Comparison of ENCODE assay signal across 11 cellular contexts in the genomic region with DNA sequence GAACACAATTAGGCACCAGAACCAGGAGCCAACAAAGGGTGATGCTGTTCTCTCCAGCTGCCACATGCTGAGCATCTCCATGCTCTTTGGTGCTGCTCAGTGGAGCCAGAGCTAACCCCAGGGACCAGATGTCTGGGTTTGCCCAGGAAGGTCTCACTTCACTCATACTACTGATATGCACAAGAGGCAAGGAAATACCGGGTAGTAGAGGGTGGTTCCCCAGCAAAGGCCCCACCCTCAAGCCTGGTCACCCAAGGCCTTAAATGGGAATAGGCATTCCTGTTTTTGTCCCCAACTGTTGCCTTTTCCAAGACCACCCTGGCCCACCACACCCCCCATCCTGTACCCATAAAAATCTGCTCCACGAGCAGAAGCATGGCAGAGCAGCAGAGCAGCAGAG.
DNase-seq lines count a peak whose midpoint lies in the region; ATAC-seq and TF ChIP-seq lines count a peak whose summit lies in the region.
"Had no signal": no experiment of that assay in that cellular context is flagged by ENCODE, and none has a peak within 500 bp of the region (broad histone marks: within the 10 kb centered on the region; RNA-seq: fewer than 3 reads in every experiment).

No MANE protein-coding gene starts in this region.

- no peak overlapping the region for H3K4me3 Mint-ChIP-seq in T-helper 2 cell treated with Interferon-gamma antibody and Interleukin-4, amounts not matched to agents 5 μg/mL and 100 μg/mL, for 36 hours

- H3K4me1 Mint-ChIP-seq in T-helper 2 cell treated with Interferon-gamma antibody and Interleukin-4, amounts not matched to agents 5 μg/mL and 100 μg/mL, for 36 hours (ENCODE audit: low read depth): peaks cover 61% of the 10 kb centered on the region

- peaks cover 45% of the 10 kb centered on the region for H3K36me3 Mint-ChIP-seq in T-helper 2 cell treated with Interferon-gamma antibody and Interleukin-4, amounts not matched to agents 5 μg/mL and 100 μg/mL, for 36 hours (ENCODE audit: low read depth)

- TF ChIP-seq CTCF in GM20000 (IDR thresholded peaks at IDR 0.05; ENCODE audit: extremely low read depth, missing control alignments): no peak

- peak overlapping the region; percentile 31 for H3K27ac ChIP-seq in layer of hippocampus (ENCODE audit: low read depth, low read length)
- H3K27ac ChIP-seq: 22Rv1 had no signal

- H3K27ac Mint-ChIP-seq in T-helper 2 cell treated with Interferon-gamma antibody and Interleukin-4, amounts not matched to agents 5 μg/mL and 100 μg/mL, for 36 hours: peak overlapping the region; percentile 63

- DNase-seq in T-helper 2 cell treated with Interferon-gamma antibody and Interleukin-4, amounts not matched to agents 5 μg/mL and 100 μg/mL, for 36 hours (ENCODE audit: low spot score): no peak
- DNase-seq in T-helper 2 cell: no peak
- DNase-seq in GM20000 (ENCODE audit: low spot score): peak; percentile 36
- DNase-seq in OCI-M2 (lab: John Stamatoyannopoulos, UW; ENCODE audit: unreplicated experiment): no peak
- no peak for DNase-seq in T-helper 9 cell
- no peak for DNase-seq in middle frontal gyrus (ENCODE audit: extremely low spot score, low spot score)
- DNase-seq: KG1, NCI-H2029 treated with DMSO at 0.1 percent for 48 hours had no signal

- H3K9me3 Mint-ChIP-seq in T-helper 2 cell treated with Interferon-gamma antibody and Interleukin-4, amounts not matched to agents 5 μg/mL and 100 μg/mL, for 36 hours: peaks cover 23% of the 10 kb centered on the region

- no peaks in the 10 kb centered on the region for H3K27me3 Mint-ChIP-seq in T-helper 2 cell treated with Interferon-gamma antibody and Interleukin-4, amounts not matched to agents 5 μg/mL and 100 μg/mL, for 36 hours (ENCODE audit: low read depth)

- no peaks in the 10 kb centered on the region for H3K27me3 ChIP-seq in layer of hippocampus (ENCODE audit: control insufficient read depth, insufficient read depth, low read length)

- peak; percentile 45 for ATAC-seq in HG03439 (IDR thresholded peaks at IDR 0.05; ENCODE audit: unreplicated experiment)
